In genomic region chr20:57350726-57351041, GRCh38 we compare ENCODE assay signal across 8 cellular contexts. TPM values are rescaled to one million over a fixed set of nuclear protein-coding genes. Genes with fewer than 3 reads are reported as not detected.
A peak's percentile ranks its signal among the peaks of the same experiment; 100 is the strongest.
DNase-seq lines count a peak whose midpoint lies in the region; ATAC-seq, FAIRE-seq and TF ChIP-seq lines count a peak whose summit lies in the region.
"Not testable (repeated sequence)": the region's sequence is repeated elsewhere in the genome, so short reads cannot be mapped to it uniquely, and the experiment has no call there.

No MANE protein-coding gene starts in this region.

- H3K27ac Mint-ChIP-seq in CD14-positive monocyte (peak overlapping the region in 4 of 7 donors; percentile 84 to 92 (median 90)), osteocyte (ENCODE audit: unreplicated experiment) (peak overlapping the region; percentile 77)

- H4K20me1 ChIP-seq in K562 (replicated peaks; ENCODE audit: control insufficient read depth, insufficient read depth, low read length); HepG2 (ENCODE audit: insufficient read depth, low read length): not testable (repeated sequence)

- intact Hi-C loops in CD14-positive monocyte (cut with micrococcal nuclease); K562 (cut with micrococcal nuclease); esophagus squamous epithelium (cut with DNase I): not testable (repeated sequence)
- intact Hi-C loops in HepG2 (cut with micrococcal nuclease; ENCODE audit: unreplicated experiment) = loop anchor here (1.0 to 2.0 kb wide), 2 partner anchors 40 to 145 kb away; partner anchors contain the start of gene RBM38

- H3K79me2 ChIP-seq in K562 (ENCODE audit: control insufficient read depth, insufficient read depth, low read length) = peaks cover 38% of the 10 kb centered on the region
- peaks cover 33% of the 10 kb centered on the region for H3K79me2 ChIP-seq in HepG2 (ENCODE audit: insufficient read depth, low read length)

- in situ Hi-C loops in K562 (cut with MboI); HepG2 (cut with HindIII; ENCODE audit: extremely low pct_ligation_motif_present, low pct_unique_long_range_greater_than_20kb): not testable (repeated sequence)

- not testable (repeated sequence) for DNase-seq in CD14-positive monocyte (ENCODE audit: low spot score); Jurkat, Clone E6-1 (ENCODE audit: low read depth, low spot score); K562 (ENCODE audit: extremely low read depth in 1 of 4, low spot score in 3 of 4); esophagus squamous epithelium (lab: John Stamatoyannopoulos, UW); HepG2 (ENCODE audit: low spot score); osteocyte (ENCODE audit: extremely low spot score, unreplicated experiment); thoracic aorta (ENCODE audit: low spot score)

- H3K4me1 Mint-ChIP-seq in CD14-positive monocyte (peaks cover 14% of the 10 kb centered on the region), osteocyte (ENCODE audit: unreplicated experiment) (peaks cover 12% of the 10 kb centered on the region)

- not testable (repeated sequence) for H3K9me1 ChIP-seq in K562 (ENCODE audit: control insufficient read depth, insufficient read depth, low read length)

- H3K9me3 Mint-ChIP-seq in CD14-positive monocyte = peaks cover 0 to 10% (median 3%) of the 10 kb centered on the region in 7 donors
- not testable (repeated sequence) for H3K9me3 Mint-ChIP-seq in osteocyte (ENCODE audit: unreplicated experiment)

- POLR2A ChIA-PET in K562 (lab: Yijun Ruan, JAX) = interaction anchor here (0.6 to 1.3 kb wide), 3 partner anchors 8 to 134 kb away, joined by 3 to 4 read pairs (median 3); no protein-coding TSS in a partner anchor
- POLR2A ChIA-PET in HepG2 (lab: Yijun Ruan, JAX) = not testable (repeated sequence)

- H3K36me3 Mint-ChIP-seq in CD14-positive monocyte (peaks cover 24 to 27% of the 10 kb centered on the region in 2 donors), osteocyte (ENCODE audit: unreplicated experiment) (peaks cover 23% of the 10 kb centered on the region)

- H3K4me3 ChIP-seq in Jurkat, Clone E6-1 (ENCODE audit: low read length) = peak overlapping the region; percentile 98
- H3K4me3 ChIP-seq in WI38 (ENCODE audit: low read depth, low read length) = peak overlapping the region; percentile 99
- H3K4me3 ChIP-seq in K562 = peak overlapping the region; percentile 96
- H3K4me3 ChIP-seq in esophagus squamous epithelium = peak overlapping the region; percentile 82 to 93 (median 88)
- peak overlapping the region; percentile 92 to 96 (median 93); a peak in 5 of 6 replicates for H3K4me3 ChIP-seq in HepG2 (replicated peaks in 1 of 3; ENCODE audit: insufficient read depth in 1 of 3, low read depth in 2 of 3, low read length in 3 of 3)
- peak overlapping the region; percentile 88 for H3K4me3 ChIP-seq in thoracic aorta

- CTCF ChIA-PET in K562 (lab: Yijun Ruan, JAX; ENCODE audit: low intra/inter-chr PET ratio) = not testable (repeated sequence)
- CTCF ChIA-PET in HepG2 (lab: Yijun Ruan, JAX; ENCODE audit: low intra/inter-chr PET ratio, low total read pairs) = interaction anchor here (0.9 kb wide), 1 partner anchor 261 kb away, joined by 3 read pairs; no protein-coding TSS in a partner anchor

- not testable (repeated sequence) for H3K4me1 ChIP-seq in K562 (replicated peaks in 1 of 2; ENCODE audit: control insufficient read depth in 2 of 2, insufficient read depth in 2 of 2, low read length in 2 of 2)
- H3K4me1 ChIP-seq in esophagus squamous epithelium = peaks cover 5 to 22% (median 7%) of the 10 kb centered on the region in 3 donors
- H3K4me1 ChIP-seq in HepG2 (ENCODE audit: insufficient read depth, low read length) = peaks cover 18% of the 10 kb centered on the region
- H3K4me1 ChIP-seq in thoracic aorta (ENCODE audit: control insufficient read depth in 1 of 2, low read depth in 2 of 2) = peaks cover 5 to 11% of the 10 kb centered on the region in 2 donors

- H3K4me3 Mint-ChIP-seq in CD14-positive monocyte (peak overlapping the region; percentile 89 to 92), osteocyte (ENCODE audit: unreplicated experiment) (peak overlapping the region; percentile 84)

- H2AFZ ChIP-seq in K562 (ENCODE audit: low read depth, low read length) = peak overlapping the region; percentile 98
- peak overlapping the region; percentile 13 for H2AFZ ChIP-seq in HepG2 (ENCODE audit: low read length)

- WGBS in K562 (ENCODE audit: insufficient coverage, low coverage, missing lambda C conversion rate) = 30% methylated on average over 5 of the region's 24 CpGs
- WGBS in esophagus squamous epithelium, 2 donors = 83 to 100% methylated on average over 1 of the region's 24 CpGs
- 60% methylated on average over 7 of the region's 24 CpGs for WGBS in HepG2 (ENCODE audit: low lambda C conversion rate)

- H3K27ac ChIP-seq in K562 (ENCODE audit: extremely low read depth, low read depth, low read length) (peak overlapping the region; percentile 91), esophagus squamous epithelium (peak overlapping the region; percentile 93 to 96 (median 94)), HepG2 (ENCODE audit: extremely low read length, insufficient read depth, low read length) (peak overlapping the region; percentile 72), thoracic aorta (peak overlapping the region; percentile 79 to 87)

- not testable (repeated sequence) for H3K9me3 ChIP-seq in K562 (replicated peaks; ENCODE audit: control insufficient read depth, insufficient read depth, low read depth, low read length); esophagus squamous epithelium; HepG2 (ENCODE audit: low read length); thoracic aorta

- H3K27me3 ChIP-seq in K562 (ENCODE audit: control insufficient read depth in 2 of 2, insufficient read depth in 2 of 2, low read length in 2 of 2); HepG2 (ENCODE audit: control insufficient read depth in 1 of 2, insufficient read depth in 2 of 2, low read length in 2 of 2); thoracic aorta (replicated peaks; ENCODE audit: insufficient read depth): not testable (repeated sequence)
- H3K27me3 ChIP-seq in esophagus squamous epithelium = peaks cover 0 to 13% (median 0%) of the 10 kb centered on the region in 4 donors

- peak overlapping the region; percentile 92 to 95 for H3K9ac ChIP-seq in K562 (ENCODE audit: insufficient read depth in 1 of 2, low read depth in 2 of 2, low read length in 2 of 2)
- H3K9ac ChIP-seq in HepG2 (ENCODE audit: insufficient read depth, low read depth, low read length) = peak overlapping the region; percentile 87

- ATAC-seq in K562; HepG2; thoracic aorta (ENCODE audit: insufficient number of reproducible peaks, low FRiP score, low read depth): not testable (repeated sequence)

- not testable (repeated sequence) for TF ChIP-seq EP300 in K562 (IDR thresholded peaks at IDR 0.05; ENCODE audit: low read length); HepG2 (IDR thresholded peaks at IDR 0.05; ENCODE audit: low read depth in 2 of 2, low read length in 2 of 2); HepG2 (CRISPR knock-in tag; IDR thresholded peaks at IDR 0.05; ENCODE audit: borderline replicate concordance)

- BruUV-seq in K562 (replicated peaks; lab: Mats Ljungman, UMichigan); HepG2 (replicated peaks; lab: Mats Ljungman, UMichigan): not testable (repeated sequence)

- not testable (repeated sequence) for TF ChIP-seq POLR2A in K562 (conservative IDR thresholded peaks at IDR 0.05); esophagus squamous epithelium (IDR thresholded peaks at IDR 0.05); HepG2 (IDR thresholded peaks at IDR 0.05; ENCODE audit: insufficient read depth in 1 of 2, low read depth in 2 of 2, low read length in 2 of 2)

- TF ChIP-seq RAD21 in K562 (CRISPR knock-in tag; conservative IDR thresholded peaks at IDR 0.05 in 1 of 2, IDR thresholded peaks at IDR 0.05 in 1 of 2); HepG2 (CRISPR knock-in tag; IDR thresholded peaks at IDR 0.05): not testable (repeated sequence)

- TF ChIP-seq CTCF in CD14-positive monocyte (IDR thresholded peaks at IDR 0.05); WI38 (IDR thresholded peaks at IDR 0.05; ENCODE audit: low read depth, low read length); K562 (IDR thresholded peaks at IDR 0.05 in 2 of 3, conservative IDR thresholded peaks at IDR 0.05 in 1 of 3; ENCODE audit: insufficient read depth in 2 of 3, low read depth in 1 of 3, low read length in 3 of 3); esophagus squamous epithelium (IDR thresholded peaks at IDR 0.05); HepG2 (CRISPR knock-in tag; IDR thresholded peaks at IDR 0.05); osteocyte (IDR thresholded peaks at IDR 0.05); thoracic aorta (IDR thresholded peaks at IDR 0.05): not testable (repeated sequence)

- not testable (repeated sequence) for FAIRE-seq in K562 (lab: Jason Lieb, UNC); HepG2 (lab: Jason Lieb, UNC)

- H3K4me2 ChIP-seq in K562 (ENCODE audit: insufficient read depth, low read length) (peak overlapping the region; percentile 100), HepG2 (ENCODE audit: low read depth, low read length) (peak overlapping the region; percentile 96)

- H3K36me3 ChIP-seq in K562 (ENCODE audit: control insufficient read depth, insufficient read depth, low read length) = peaks cover 34% of the 10 kb centered on the region
- peaks cover 0 to 12% (median 0%) of the 10 kb centered on the region in 3 donors for H3K36me3 ChIP-seq in esophagus squamous epithelium
- H3K36me3 ChIP-seq in HepG2 (replicated peaks in 1 of 2; ENCODE audit: control insufficient read depth in 1 of 2, insufficient read depth in 2 of 2, low read length in 2 of 2) = peaks cover 17 to 26% of the 10 kb centered on the region in 2 experiments
- H3K36me3 ChIP-seq in thoracic aorta = peaks cover 15% of the 10 kb centered on the region

- peaks cover 8 to 24% (median 18%) of the 10 kb centered on the region in 3 donors for H3K27me3 Mint-ChIP-seq in CD14-positive monocyte (ENCODE audit: low read depth in 3 of 3)
- H3K27me3 Mint-ChIP-seq in osteocyte (ENCODE audit: unreplicated experiment) = not testable (repeated sequence)

RNA-seq across cellular contexts. Expression of gene RAE1, which starts 0.4 kb away (rescaled TPM):
- polyA plus RNA-seq in CD14-positive monocyte (10 to 100 TPM; 15.8 to 21.7 TPM), K562 (2011; rRNA removed) (49.8 and 52.2 TPM in 2 replicates), K562 (2014; fragmentation: Illumina TruSeq; extraction: Trizol) (100 and 104 TPM in 2 replicates), K562 (2014; fragmentation: Nextera tagmentation; extraction: Ambion mirVana) (100 to 1,000 TPM; 223 to 248 TPM), K562 (2014; rRNA removed) (33.7 and 62.4 TPM in 2 replicates), HepG2 (2011; rRNA removed) (29.2 and 36.1 TPM in 2 replicates)
- polyA plus RNA-seq in Jurkat, Clone E6-1 (2012; ENCODE audit: insufficient read depth, insufficient read length) = 81.1 TPM
- total RNA-seq in K562 (2011; cell fraction: chromatin; rRNA removed; ENCODE audit: low replicate concordance) = 95.3 and 106 TPM in 2 replicates
- total RNA-seq in K562 (2011; cell fraction: nucleolus; rRNA removed) = 55.4 and 62.8 TPM in 2 replicates
- 67.5 and 71.1 TPM in 2 replicates for total RNA-seq in K562 (2011; cell fraction: nucleoplasm; rRNA removed)
- total RNA-seq in K562 (2014; rRNA removed) (40.8 and 60.8 TPM in 2 replicates), K562 (2014; rRNA removed; fragmentation: Illumina TruSeq; extraction: Trizol) (77.7 and 81.1 TPM in 2 replicates), K562 (2015; rRNA removed; fragmentation: Illumina TruSeq; extraction: Trizol) (82.6 and 84.9 TPM in 2 replicates), K562 (2021) (68.7 and 70.5 TPM in 2 replicates), esophagus squamous epithelium (10 to 100 TPM; 24.4 to 42.7 (median 28.3) TPM), HepG2 (2016; rRNA removed; fragmentation: Illumina TruSeq; extraction: Trizol) (72.9 and 84.7 TPM in 2 replicates), osteocyte (24.3 and 24.7 TPM in 2 replicates), thoracic aorta (10 to 100 TPM; 15.0 to 20.4 TPM)
- 54.7 and 109 TPM in 2 replicates for polyA plus RNA-seq in K562 (2011; cell fraction: cytosol; rRNA removed)
- polyA plus RNA-seq in K562 (2011; cell fraction: nucleus; rRNA removed) = 88.3 and 89.8 TPM in 2 replicates
- polyA plus RNA-seq in K562 (2012) = 45.2 and 61.8 TPM in 2 replicates
- polyA minus RNA-seq in K562 (2011; rRNA and poly(A)+ RNA removed) = 80.5 and 110 TPM in 2 replicates
- polyA minus RNA-seq in K562 (2011; cell fraction: cytosol; rRNA and poly(A)+ RNA removed) = 36.4 and 45.3 TPM in 2 replicates
- 55.3 and 89.0 TPM in 2 replicates for polyA minus RNA-seq in K562 (2011; cell fraction: nucleus; rRNA and poly(A)+ RNA removed)
- 7.0 TPM in 2 replicates for total RNA-seq in HepG2 (2016; cell fraction: cytosol; rRNA removed; fragmentation: Illumina TruSeq; extraction: Trizol; ENCODE audit: low read depth)
- total RNA-seq in HepG2 (2016; cell fraction: insoluble cytoplasmic fraction; rRNA removed; fragmentation: Illumina TruSeq; extraction: Trizol) = 69.1 and 75.0 TPM in 2 replicates
- 12.7 and 13.6 TPM in 2 replicates for total RNA-seq in HepG2 (2016; cell fraction: membrane; rRNA removed; fragmentation: Illumina TruSeq; extraction: Trizol)
- total RNA-seq in HepG2 (2016; cell fraction: nucleus; rRNA removed; fragmentation: Illumina TruSeq; extraction: Trizol) = 52.3 and 56.5 TPM in 2 replicates
- 38.8 and 67.0 TPM in 2 replicates for polyA plus RNA-seq in HepG2 (2011; cell fraction: cytosol; rRNA removed)
- 104 and 106 TPM in 2 replicates for polyA plus RNA-seq in HepG2 (2011; cell fraction: nucleus; rRNA removed)
- 40.7 and 46.9 TPM in 2 replicates for polyA plus RNA-seq in HepG2 (2012)
- polyA plus RNA-seq in HepG2 (2016; cell fraction: cytosol; fragmentation: Illumina TruSeq; extraction: Trizol; ENCODE audit: low read depth) = 5.7 and 6.3 TPM in 2 replicates
- polyA plus RNA-seq in HepG2 (2016; cell fraction: insoluble cytoplasmic fraction; fragmentation: Illumina TruSeq; extraction: Trizol; ENCODE audit: low read depth) = 85.9 and 97.1 TPM in 2 replicates
- polyA plus RNA-seq in HepG2 (2016; cell fraction: membrane; fragmentation: Illumina TruSeq; extraction: Trizol; ENCODE audit: low read depth) = 6.4 and 8.4 TPM in 2 replicates
- 70.0 and 74.0 TPM in 2 replicates for polyA plus RNA-seq in HepG2 (2016; cell fraction: nucleus; fragmentation: Illumina TruSeq; extraction: Trizol; ENCODE audit: insufficient read depth, low read depth)
- 47.5 and 58.8 TPM in 2 replicates for polyA minus RNA-seq in HepG2 (2011; rRNA and poly(A)+ RNA removed; ENCODE audit: low replicate concordance)
- polyA minus RNA-seq in HepG2 (2011; cell fraction: cytosol; rRNA and poly(A)+ RNA removed) = 20.8 and 32.8 TPM in 2 replicates
- 119 and 124 TPM in 2 replicates for polyA minus RNA-seq in HepG2 (2011; cell fraction: nucleus; rRNA and poly(A)+ RNA removed)

RNA-seq across cellular contexts. Expression of gene SPO11, which starts 21.1 kb away (rescaled TPM):
- polyA plus RNA-seq in CD14-positive monocyte = not detected
- not detected for polyA plus RNA-seq in Jurkat, Clone E6-1 (2012; ENCODE audit: insufficient read depth, insufficient read length)
- not detected in 2 replicates for total RNA-seq in K562 (2011; cell fraction: chromatin; rRNA removed; ENCODE audit: low replicate concordance)
- not detected in 2 replicates for total RNA-seq in K562 (2011; cell fraction: nucleolus; rRNA removed)
- total RNA-seq in K562 (2011; cell fraction: nucleoplasm; rRNA removed) = not detected in 2 replicates
- total RNA-seq in K562 (2014; rRNA removed) = not detected in 2 replicates
- total RNA-seq in K562 (2014; rRNA removed; fragmentation: Illumina TruSeq; extraction: Trizol) = not detected in 2 replicates
- not detected in 2 replicates for total RNA-seq in K562 (2015; rRNA removed; fragmentation: Illumina TruSeq; extraction: Trizol)
- not detected in 2 replicates for total RNA-seq in K562 (2021)
- polyA plus RNA-seq in K562 (2011; rRNA removed) = not detected in 2 replicates
- not detected in 2 replicates for polyA plus RNA-seq in K562 (2011; cell fraction: cytosol; rRNA removed)
- not detected in 2 replicates for polyA plus RNA-seq in K562 (2011; cell fraction: nucleus; rRNA removed)
- polyA plus RNA-seq in K562 (2012) = not detected in 2 replicates
- polyA plus RNA-seq in K562 (2014; fragmentation: Illumina TruSeq; extraction: Trizol) = not detected in 2 replicates
- polyA plus RNA-seq in K562 (2014; fragmentation: Nextera tagmentation; extraction: Ambion mirVana) = not detected
- polyA plus RNA-seq in K562 (2014; rRNA removed) = not detected in 2 replicates
- not detected in 2 replicates for polyA minus RNA-seq in K562 (2011; rRNA and poly(A)+ RNA removed)
- not detected in 2 replicates for polyA minus RNA-seq in K562 (2011; cell fraction: cytosol; rRNA and poly(A)+ RNA removed)
- not detected in 2 replicates for polyA minus RNA-seq in K562 (2011; cell fraction: nucleus; rRNA and poly(A)+ RNA removed)
- not detected for total RNA-seq in esophagus squamous epithelium
- total RNA-seq in HepG2 (2016; rRNA removed; fragmentation: Illumina TruSeq; extraction: Trizol) = not detected in 2 replicates
- total RNA-seq in HepG2 (2016; cell fraction: cytosol; rRNA removed; fragmentation: Illumina TruSeq; extraction: Trizol; ENCODE audit: low read depth) = not detected in 2 replicates
- not detected in 2 replicates for total RNA-seq in HepG2 (2016; cell fraction: insoluble cytoplasmic fraction; rRNA removed; fragmentation: Illumina TruSeq; extraction: Trizol)
- not detected in 2 replicates for total RNA-seq in HepG2 (2016; cell fraction: membrane; rRNA removed; fragmentation: Illumina TruSeq; extraction: Trizol)
- total RNA-seq in HepG2 (2016; cell fraction: nucleus; rRNA removed; fragmentation: Illumina TruSeq; extraction: Trizol) = not detected in 2 replicates
- not detected in 2 replicates for polyA plus RNA-seq in HepG2 (2011; rRNA removed)
- polyA plus RNA-seq in HepG2 (2011; cell fraction: cytosol; rRNA removed) = not detected in 2 replicates
- not detected in 2 replicates for polyA plus RNA-seq in HepG2 (2011; cell fraction: nucleus; rRNA removed)
- not detected in 2 replicates for polyA plus RNA-seq in HepG2 (2012)
- polyA plus RNA-seq in HepG2 (2016; cell fraction: cytosol; fragmentation: Illumina TruSeq; extraction: Trizol; ENCODE audit: low read depth) = not detected in 2 replicates
- polyA plus RNA-seq in HepG2 (2016; cell fraction: insoluble cytoplasmic fraction; fragmentation: Illumina TruSeq; extraction: Trizol; ENCODE audit: low read depth) = not detected in 2 replicates
- not detected in 2 replicates for polyA plus RNA-seq in HepG2 (2016; cell fraction: membrane; fragmentation: Illumina TruSeq; extraction: Trizol; ENCODE audit: low read depth)
- not detected in 2 replicates for polyA plus RNA-seq in HepG2 (2016; cell fraction: nucleus; fragmentation: Illumina TruSeq; extraction: Trizol; ENCODE audit: insufficient read depth, low read depth)
- polyA minus RNA-seq in HepG2 (2011; rRNA and poly(A)+ RNA removed; ENCODE audit: low replicate concordance) = not detected in 2 replicates
- polyA minus RNA-seq in HepG2 (2011; cell fraction: cytosol; rRNA and poly(A)+ RNA removed) = not detected in 2 replicates
- not detected in 2 replicates for polyA minus RNA-seq in HepG2 (2011; cell fraction: nucleus; rRNA and poly(A)+ RNA removed)
- total RNA-seq in osteocyte = not detected in 2 replicates
- total RNA-seq in thoracic aorta = not detected

RNA-seq across cellular contexts. Expression of gene RBM38, which starts 40.5 kb away (rescaled TPM):
- polyA plus RNA-seq in CD14-positive monocyte (10 to 100 TPM in 1 of 2 donors, 1 to 10 TPM in 1; 7.5 to 17.8 TPM), K562 (2011; rRNA removed) (31.9 and 33.2 TPM in 2 replicates), K562 (2014; fragmentation: Illumina TruSeq; extraction: Trizol) (22.5 and 55.0 TPM in 2 replicates), K562 (2014; fragmentation: Nextera tagmentation; extraction: Ambion mirVana) (under 1 TPM; 0.28 to 0.39 TPM), K562 (2014; rRNA removed) (79.6 and 84.1 TPM in 2 replicates), HepG2 (2011; rRNA removed) (24.2 and 30.0 TPM in 2 replicates)
- polyA plus RNA-seq in Jurkat, Clone E6-1 (2012; ENCODE audit: insufficient read depth, insufficient read length) = 66.7 TPM
- 13.6 and 33.0 TPM in 2 replicates for total RNA-seq in K562 (2011; cell fraction: chromatin; rRNA removed; ENCODE audit: low replicate concordance)
- 29.3 and 29.4 TPM in 2 replicates for total RNA-seq in K562 (2011; cell fraction: nucleolus; rRNA removed)
- total RNA-seq in K562 (2011; cell fraction: nucleoplasm; rRNA removed) = 21.9 and 24.7 TPM in 2 replicates
- total RNA-seq in K562 (2014; rRNA removed) (63.6 and 74.0 TPM in 2 replicates), K562 (2014; rRNA removed; fragmentation: Illumina TruSeq; extraction: Trizol) (10.9 and 12.3 TPM in 2 replicates), K562 (2015; rRNA removed; fragmentation: Illumina TruSeq; extraction: Trizol) (33.9 and 36.1 TPM in 2 replicates), K562 (2021) (82.4 and 83.4 TPM in 2 replicates), esophagus squamous epithelium (10 to 100 TPM in 3 of 4 donors, 1 to 10 TPM in 1; 9.1 to 21.0 (median 13.3) TPM), HepG2 (2016; rRNA removed; fragmentation: Illumina TruSeq; extraction: Trizol) (29.6 and 34.2 TPM in 2 replicates), osteocyte (17.8 and 18.8 TPM in 2 replicates), thoracic aorta (10 to 100 TPM in 1 of 2 donors, 1 to 10 TPM in 1; 9.6 to 24.8 TPM)
- 44.2 and 145 TPM in 2 replicates for polyA plus RNA-seq in K562 (2011; cell fraction: cytosol; rRNA removed)
- polyA plus RNA-seq in K562 (2011; cell fraction: nucleus; rRNA removed) = 29.1 and 66.0 TPM in 2 replicates
- polyA plus RNA-seq in K562 (2012) = 54.8 and 56.8 TPM in 2 replicates
- polyA minus RNA-seq in K562 (2011; rRNA and poly(A)+ RNA removed) = 7.0 and 14.2 TPM in 2 replicates
- polyA minus RNA-seq in K562 (2011; cell fraction: cytosol; rRNA and poly(A)+ RNA removed) = 35.7 and 38.9 TPM in 2 replicates
- 8.0 and 10.9 TPM in 2 replicates for polyA minus RNA-seq in K562 (2011; cell fraction: nucleus; rRNA and poly(A)+ RNA removed)
- total RNA-seq in HepG2 (2016; cell fraction: cytosol; rRNA removed; fragmentation: Illumina TruSeq; extraction: Trizol; ENCODE audit: low read depth) = 29.5 and 32.8 TPM in 2 replicates
- total RNA-seq in HepG2 (2016; cell fraction: insoluble cytoplasmic fraction; rRNA removed; fragmentation: Illumina TruSeq; extraction: Trizol) = 24.0 and 34.3 TPM in 2 replicates
- total RNA-seq in HepG2 (2016; cell fraction: membrane; rRNA removed; fragmentation: Illumina TruSeq; extraction: Trizol) = 69.5 and 80.5 TPM in 2 replicates
- 16.2 and 19.5 TPM in 2 replicates for total RNA-seq in HepG2 (2016; cell fraction: nucleus; rRNA removed; fragmentation: Illumina TruSeq; extraction: Trizol)
- polyA plus RNA-seq in HepG2 (2011; cell fraction: cytosol; rRNA removed) = 25.8 and 35.6 TPM in 2 replicates
- 24.4 and 25.9 TPM in 2 replicates for polyA plus RNA-seq in HepG2 (2011; cell fraction: nucleus; rRNA removed)
- polyA plus RNA-seq in HepG2 (2012) = 13.9 and 24.8 TPM in 2 replicates
- polyA plus RNA-seq in HepG2 (2016; cell fraction: cytosol; fragmentation: Illumina TruSeq; extraction: Trizol; ENCODE audit: low read depth) = 44.0 and 53.1 TPM in 2 replicates
- 40.7 and 50.0 TPM in 2 replicates for polyA plus RNA-seq in HepG2 (2016; cell fraction: insoluble cytoplasmic fraction; fragmentation: Illumina TruSeq; extraction: Trizol; ENCODE audit: low read depth)
- 80.4 and 89.1 TPM in 2 replicates for polyA plus RNA-seq in HepG2 (2016; cell fraction: membrane; fragmentation: Illumina TruSeq; extraction: Trizol; ENCODE audit: low read depth)
- 34.0 and 39.8 TPM in 2 replicates for polyA plus RNA-seq in HepG2 (2016; cell fraction: nucleus; fragmentation: Illumina TruSeq; extraction: Trizol; ENCODE audit: insufficient read depth, low read depth)
- polyA minus RNA-seq in HepG2 (2011; rRNA and poly(A)+ RNA removed; ENCODE audit: low replicate concordance) = 9.8 and 33.7 TPM in 2 replicates
- polyA minus RNA-seq in HepG2 (2011; cell fraction: cytosol; rRNA and poly(A)+ RNA removed) = 16.2 and 17.4 TPM in 2 replicates
- 6.2 and 7.1 TPM in 2 replicates for polyA minus RNA-seq in HepG2 (2011; cell fraction: nucleus; rRNA and poly(A)+ RNA removed)
